8 cellular contexts compared by ENCODE assay signal in genomic region chr13:72255908-72256307, GRCh38.
A peak's percentile ranks its signal among the peaks of the same experiment; 100 is the strongest.
DNase-seq lines count a peak whose midpoint lies in the region; ATAC-seq and TF ChIP-seq lines count a peak whose summit lies in the region.

No MANE protein-coding gene starts in this region.

- peak; percentile 86 for TF ChIP-seq CTCF in WERI-Rb-1 (IDR thresholded peaks at IDR 0.05; ENCODE audit: low read depth, low read length)

- ATAC-seq in left lobe of liver (peak; percentile 63), HG02885 (IDR thresholded peaks at IDR 0.05; ENCODE audit: poor library complexity, unreplicated experiment) (no peak), HG03175 (IDR thresholded peaks at IDR 0.05; ENCODE audit: unreplicated experiment) (no peak), GM21825 (IDR thresholded peaks at IDR 0.05; ENCODE audit: unreplicated experiment) (no peak)

- peak; percentile 13 for DNase-seq in DMS153 treated with DMSO at 0.1 percent for 48 hours (lab: John Stamatoyannopoulos, UW; ENCODE audit: unreplicated experiment)
- DNase-seq in NAMALWA (ENCODE audit: low spot score) = peak; percentile 31
- DNase-seq in WERI-Rb-1 = peak; percentile 68
- DNase-seq in left lobe of liver (ENCODE audit: low spot score) = no peak
- DNase-seq in amniotic stem cell (lab: John Stamatoyannopoulos, UW) = no peak

- H3K27ac ChIP-seq in WERI-Rb-1 = no peak overlapping the region

- no peak overlapping the region for H3K4me3 ChIP-seq in WERI-Rb-1 (ENCODE audit: low read depth, low read length)

- H3K27me3 ChIP-seq in WERI-Rb-1 (ENCODE audit: insufficient read depth, low read depth, severe bottlenecking) = no peaks in the 10 kb centered on the region

- no peaks in the 10 kb centered on the region for H3K9me3 ChIP-seq in WERI-Rb-1 (ENCODE audit: severe bottlenecking)

- no peaks in the 10 kb centered on the region for H3K36me3 ChIP-seq in WERI-Rb-1

Comparison
In these comparisons a context has a peak if more than half of its experiments do, and no peak if none do; other contexts are left out.
1. DNase-seq: peak in DMS153 treated with DMSO at 0.1 percent for 48 hours (single experiment), NAMALWA (single experiment) and WERI-Rb-1 (single experiment); none in left lobe of liver (single experiment) and amniotic stem cell (single experiment).